ENCODE assay signal across 19 cellular contexts in the genomic region with DNA sequence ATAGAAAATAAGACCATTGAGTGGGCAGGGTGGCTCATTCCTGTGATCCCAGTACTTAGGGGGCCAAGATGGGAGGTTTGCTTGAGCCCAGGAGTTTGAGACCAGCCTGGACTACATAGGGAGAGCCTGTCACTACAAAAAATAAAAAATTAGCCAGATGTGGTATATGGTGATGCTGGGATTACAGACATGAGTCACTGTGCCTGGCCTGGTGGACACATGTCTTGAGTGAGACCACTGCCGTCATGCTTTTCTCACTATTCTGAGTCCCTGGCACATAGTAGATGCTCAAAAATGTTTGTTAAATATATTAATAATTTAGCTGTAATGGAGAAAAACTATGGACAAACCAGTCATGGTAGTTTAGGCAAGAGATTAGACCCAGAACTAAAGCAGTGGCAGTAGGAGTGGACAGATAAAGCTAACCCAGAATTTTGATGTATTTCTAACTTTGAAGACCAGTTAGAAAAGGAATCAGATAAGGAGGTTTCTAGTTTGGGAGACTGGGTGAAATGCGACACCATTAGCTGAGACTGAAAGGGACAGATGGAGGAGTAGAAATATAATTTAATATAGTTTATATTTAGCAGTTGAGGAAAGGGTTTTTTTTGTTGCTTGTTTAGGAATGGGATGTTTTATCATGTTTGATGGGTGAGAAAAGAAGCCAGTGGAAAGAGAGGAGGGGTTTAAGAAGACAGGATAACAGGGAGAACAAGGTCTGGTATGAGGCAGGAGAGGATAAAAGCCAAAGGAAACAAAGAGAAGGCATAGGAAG. TPM values are rescaled to one million over a fixed set of nuclear protein-coding genes. Genes with fewer than 3 reads are reported as not detected.
DNase-seq lines count a peak whose midpoint lies in the region; ATAC-seq and TF ChIP-seq lines count a peak whose summit lies in the region.
"Had no signal": no experiment of that assay in that cellular context is flagged by ENCODE, and none has a peak within 500 bp of the region (broad histone marks: within the 10 kb centered on the region; RNA-seq: fewer than 3 reads in every experiment).

No MANE protein-coding gene starts in this region.

- no peak overlapping the region for H3K9ac ChIP-seq in mesenchymal stem cell (ENCODE audit: low read length)

- H4K8ac ChIP-seq in mesenchymal stem cell (ENCODE audit: low read length) = no peak overlapping the region

- H3K27ac ChIP-seq in right cardiac atrium (ENCODE audit: low read length) (no peak overlapping the region), mesenchymal stem cell (ENCODE audit: low read length, poor library complexity, severe bottlenecking) (no peak overlapping the region)
- H3K27ac ChIP-seq: adrenal gland, SJSA1 had no signal

- no peaks in the 10 kb centered on the region for H3K4me1 ChIP-seq in right cardiac atrium (ENCODE audit: control insufficient read depth, insufficient read depth, low read length)
- no peaks in the 10 kb centered on the region for H3K4me1 ChIP-seq in mesenchymal stem cell (ENCODE audit: control insufficient read depth, insufficient read depth, low read depth, low read length)
- H3K4me1 ChIP-seq: adrenal gland, SJSA1 had no signal

- WGBS in right cardiac atrium = 63% methylated on average over 2 of the region's 2 CpGs
- WGBS in mesenchymal stem cell = 81% methylated on average over 2 of the region's 2 CpGs

- TF ChIP-seq CTCF in type B pancreatic cell (conservative IDR thresholded peaks at IDR 0.05) = no peak

- peak; percentile 4 for DNase-seq in Right ventricle myocardium superior
- no peak for DNase-seq in right cardiac atrium
- DNase-seq in mesenchymal stem cell = peak; percentile 17
- DNase-seq in type B pancreatic cell (ENCODE audit: extremely low spot score, unreplicated experiment) = no peak
- no peak for DNase-seq in GM03348 (ENCODE audit: low spot score)
- no peak for DNase-seq in natural killer cell treated with Interleukin-12 subunit alpha and Interleukin-12 subunit beta and Interleukin-15 and Interleukin-18, amount 100 ng/mL, for 72 hours (ENCODE audit: low spot score)
- DNase-seq: ACHN; activated CD8-positive, alpha-beta T cell treated with anti-CD3 and anti-CD28 coated beads for 36 hours; adrenal gland; cerebellar nuclear complex; foreskin melanocyte; Kasumi-1; naive thymus-derived CD8-positive, alpha-beta T cell; NCI-H1694; NCI-H510A treated with DMSO at 0.1 percent for 48 hours; substantia nigra had no signal

- H3K4me1 Mint-ChIP-seq in type B pancreatic cell (ENCODE audit: unreplicated experiment) = peaks cover 10% of the 10 kb centered on the region
- H3K4me1 Mint-ChIP-seq in natural killer cell treated with Interleukin-12 subunit alpha and Interleukin-12 subunit beta and Interleukin-15 and Interleukin-18, amount 100 ng/mL, for 72 hours (ENCODE audit: low read depth in 2 of 2) = peaks cover 0 to 6% of the 10 kb centered on the region in 2 donors

- intact Hi-C loops in Right ventricle myocardium superior (cut with DNase I) (no loop called here), right cardiac atrium (cut with DNase I) (no loop called here)

- no peak overlapping the region for H3K14ac ChIP-seq in mesenchymal stem cell (ENCODE audit: low read length in 2 of 2)

- H2AFZ ChIP-seq in mesenchymal stem cell (ENCODE audit: low read depth, low read length) = no peak overlapping the region

- H3K4ac ChIP-seq in mesenchymal stem cell (ENCODE audit: low read depth in 1 of 2, low read length in 2 of 2) = no peak overlapping the region

- H3K4me3 ChIP-seq in right cardiac atrium (ENCODE audit: low read length) (no peak overlapping the region), mesenchymal stem cell (ENCODE audit: insufficient read depth in 1 of 2, low read depth in 1 of 2, low read length in 2 of 2) (no peak overlapping the region)
- H3K4me3 ChIP-seq: adrenal gland, SJSA1 had no signal

- H3K4me3 Mint-ChIP-seq in type B pancreatic cell = no peak overlapping the region
- H3K4me3 Mint-ChIP-seq in natural killer cell treated with Interleukin-12 subunit alpha and Interleukin-12 subunit beta and Interleukin-15 and Interleukin-18, amount 100 ng/mL, for 72 hours = no peak overlapping the region
- H3K4me3 Mint-ChIP-seq: activated CD8-positive, alpha-beta T cell treated with anti-CD3 and anti-CD28 coated beads for 36 hours; naive thymus-derived CD8-positive, alpha-beta T cell had no signal

- no peak overlapping the region for H4K91ac ChIP-seq in mesenchymal stem cell (ENCODE audit: low read length)

- H3K27me3 ChIP-seq in right cardiac atrium (ENCODE audit: control insufficient read depth, insufficient read depth) (no peaks in the 10 kb centered on the region), mesenchymal stem cell (ENCODE audit: control insufficient read depth in 1 of 2, insufficient read depth in 1 of 2, low read length in 2 of 2) (no peaks in the 10 kb centered on the region)
- H3K27me3 ChIP-seq: adrenal gland, SJSA1 had no signal

- no peak overlapping the region for H2BK12ac ChIP-seq in mesenchymal stem cell (ENCODE audit: low read length in 2 of 2)

- no peak overlapping the region for H3K23ac ChIP-seq in mesenchymal stem cell (ENCODE audit: low read length in 2 of 2)

- H2BK15ac ChIP-seq in mesenchymal stem cell (ENCODE audit: low read depth, poor library complexity, severe bottlenecking) = no peak overlapping the region

- H3K79me1 ChIP-seq in mesenchymal stem cell (replicated peaks; ENCODE audit: low read length, poor library complexity, severe bottlenecking) = no peaks in the 10 kb centered on the region

- H3K9me3 ChIP-seq in right cardiac atrium (ENCODE audit: control insufficient read depth, low read length) (no peaks in the 10 kb centered on the region), mesenchymal stem cell (ENCODE audit: control insufficient read depth, low read length) (no peaks in the 10 kb centered on the region)
- H3K9me3 ChIP-seq: adrenal gland, SJSA1 had no signal

- no peak overlapping the region for H2AK5ac ChIP-seq in mesenchymal stem cell (ENCODE audit: low read length, severe bottlenecking)

- H3K36me3 ChIP-seq in mesenchymal stem cell (ENCODE audit: control insufficient read depth in 1 of 2, insufficient read depth in 2 of 2, low read depth in 1 of 2, low read length in 2 of 2) = no peaks in the 10 kb centered on the region
- H3K36me3 ChIP-seq: adrenal gland, SJSA1 had no signal

- H3K18ac ChIP-seq in mesenchymal stem cell (ENCODE audit: low read depth in 1 of 2, low read length in 2 of 2) = no peak overlapping the region

- no peak for ATAC-seq in Right ventricle myocardium superior (ENCODE audit: poor library complexity)
- ATAC-seq in right cardiac atrium = no peak
- ATAC-seq in SK-N-SH treated with all-trans-retinoic acid at 6 μM for 48 hours = peak; percentile 70
- no peak for ATAC-seq in GM21723 (IDR thresholded peaks at IDR 0.05; ENCODE audit: unreplicated experiment)
- no peak for ATAC-seq in natural killer cell treated with Interleukin-12 subunit alpha and Interleukin-12 subunit beta and Interleukin-15 and Interleukin-18, amount 100 ng/mL, for 72 hours
- ATAC-seq: activated CD8-positive, alpha-beta T cell treated with anti-CD3 and anti-CD28 coated beads for 36 hours; naive thymus-derived CD8-positive, alpha-beta T cell had no signal

- no peak overlapping the region for H3K4me2 ChIP-seq in mesenchymal stem cell (ENCODE audit: low read length, poor library complexity, severe bottlenecking)

- H3K27me3 Mint-ChIP-seq in type B pancreatic cell = no peaks in the 10 kb centered on the region
- no peaks in the 10 kb centered on the region for H3K27me3 Mint-ChIP-seq in natural killer cell treated with Interleukin-12 subunit alpha and Interleukin-12 subunit beta and Interleukin-15 and Interleukin-18, amount 100 ng/mL, for 72 hours
- H3K27me3 Mint-ChIP-seq: activated CD8-positive, alpha-beta T cell treated with anti-CD3 and anti-CD28 coated beads for 36 hours; naive thymus-derived CD8-positive, alpha-beta T cell had no signal

- H3K9me3 Mint-ChIP-seq in type B pancreatic cell = no peaks in the 10 kb centered on the region
- no peaks in the 10 kb centered on the region for H3K9me3 Mint-ChIP-seq in natural killer cell treated with Interleukin-12 subunit alpha and Interleukin-12 subunit beta and Interleukin-15 and Interleukin-18, amount 100 ng/mL, for 72 hours
- H3K9me3 Mint-ChIP-seq: activated CD8-positive, alpha-beta T cell treated with anti-CD3 and anti-CD28 coated beads for 36 hours; naive thymus-derived CD8-positive, alpha-beta T cell had no signal

- peak overlapping the region; percentile 3 for H3K27ac Mint-ChIP-seq in type B pancreatic cell
- no peak overlapping the region for H3K27ac Mint-ChIP-seq in natural killer cell treated with Interleukin-12 subunit alpha and Interleukin-12 subunit beta and Interleukin-15 and Interleukin-18, amount 100 ng/mL, for 72 hours
- H3K27ac Mint-ChIP-seq: activated CD8-positive, alpha-beta T cell treated with anti-CD3 and anti-CD28 coated beads for 36 hours had no signal

- H3K36me3 Mint-ChIP-seq in type B pancreatic cell = no peaks in the 10 kb centered on the region
- no peaks in the 10 kb centered on the region for H3K36me3 Mint-ChIP-seq in natural killer cell treated with Interleukin-12 subunit alpha and Interleukin-12 subunit beta and Interleukin-15 and Interleukin-18, amount 100 ng/mL, for 72 hours
- H3K36me3 Mint-ChIP-seq: naive thymus-derived CD8-positive, alpha-beta T cell had no signal

- no peak overlapping the region for H2BK120ac ChIP-seq in mesenchymal stem cell (ENCODE audit: low read depth, low read length)

- H2BK5ac ChIP-seq in mesenchymal stem cell (ENCODE audit: low read depth, low read length, poor library complexity, severe bottlenecking) = no peak overlapping the region

RNA-seq across cellular contexts. Expression of a gene that starts 7.4 kb away (rescaled TPM):
- total RNA-seq in Right ventricle myocardium superior = 132 TPM
- 100 to 1,000 TPM; 127 to 176 (median 150) TPM for total RNA-seq in right cardiac atrium
- polyA plus RNA-seq in right cardiac atrium = 116 TPM
- 149 TPM for polyA plus RNA-seq in mesenchymal stem cell (2013, experiment 1 of 2)
- 152 TPM for polyA plus RNA-seq in mesenchymal stem cell (2013, experiment 2 of 2)
- 219 and 222 TPM in 2 replicates for total RNA-seq in type B pancreatic cell (ENCODE audit: low replicate concordance)
- total RNA-seq in natural killer cell treated with Interleukin-12 subunit alpha and Interleukin-12 subunit beta and Interleukin-15 and Interleukin-18, amount 100 ng/mL, for 72 hours = 100 to 1,000 TPM; 201 to 270 TPM

RNA-seq across cellular contexts. Expression of a gene that starts 29.6 kb away (rescaled TPM):
- total RNA-seq in Right ventricle myocardium superior (449 TPM), right cardiac atrium (100 to 1,000 TPM; 541 to 618 (median 568) TPM), type B pancreatic cell (ENCODE audit: low replicate concordance) (988 and 997 TPM in 2 replicates)
- 852 TPM for polyA plus RNA-seq in right cardiac atrium
- 1,835 TPM for polyA plus RNA-seq in mesenchymal stem cell (2013, experiment 1 of 2)
- polyA plus RNA-seq in mesenchymal stem cell (2013, experiment 2 of 2) = 1,781 TPM
- 100 to 1,000 TPM; 322 to 563 TPM for total RNA-seq in natural killer cell treated with Interleukin-12 subunit alpha and Interleukin-12 subunit beta and Interleukin-15 and Interleukin-18, amount 100 ng/mL, for 72 hours

RNA-seq across cellular contexts. Expression of a gene that starts 49.7 kb away (rescaled TPM):
- total RNA-seq in Right ventricle myocardium superior = 3,077 TPM
- total RNA-seq in right cardiac atrium = 1,000 to 10,000 TPM; 1,684 to 2,029 (median 1,762) TPM
- polyA plus RNA-seq in right cardiac atrium = 1,409 TPM
- 489 TPM for polyA plus RNA-seq in mesenchymal stem cell (2013, experiment 1 of 2)
- polyA plus RNA-seq in mesenchymal stem cell (2013, experiment 2 of 2) = 517 TPM
- 692 and 828 TPM in 2 replicates for total RNA-seq in type B pancreatic cell (ENCODE audit: low replicate concordance)
- 100 to 1,000 TPM; 663 to 739 TPM for total RNA-seq in natural killer cell treated with Interleukin-12 subunit alpha and Interleukin-12 subunit beta and Interleukin-15 and Interleukin-18, amount 100 ng/mL, for 72 hours

RNA-seq across cellular contexts. Expression of a gene that starts 56.6 kb away (rescaled TPM):
- total RNA-seq in Right ventricle myocardium superior (3.6 TPM), right cardiac atrium (1 to 10 TPM; 3.1 to 5.1 (median 4.4) TPM), type B pancreatic cell (ENCODE audit: low replicate concordance) (13.1 and 27.0 TPM in 2 replicates)
- 2.9 TPM for polyA plus RNA-seq in right cardiac atrium
- 2.4 TPM for polyA plus RNA-seq in mesenchymal stem cell (2013, experiment 1 of 2)
- 2.3 TPM for polyA plus RNA-seq in mesenchymal stem cell (2013, experiment 2 of 2)
- 10 to 100 TPM; 33.2 to 43.5 TPM for total RNA-seq in natural killer cell treated with Interleukin-12 subunit alpha and Interleukin-12 subunit beta and Interleukin-15 and Interleukin-18, amount 100 ng/mL, for 72 hours

Comparison
In these comparisons a context has a peak if more than half of its experiments do, and no peak if none do; other contexts are left out.
1. DNase-seq: peak in Right ventricle myocardium superior (single experiment) and mesenchymal stem cell (single experiment); none in right cardiac atrium (0 of 3), type B pancreatic cell (single experiment), GM03348 (single experiment) and natural killer cell treated with Interleukin-12 subunit alpha and Interleukin-12 subunit beta and Interleukin-15 and Interleukin-18, amount 100 ng/mL, for 72 hours (single experiment).